In the genomic region with DNA sequence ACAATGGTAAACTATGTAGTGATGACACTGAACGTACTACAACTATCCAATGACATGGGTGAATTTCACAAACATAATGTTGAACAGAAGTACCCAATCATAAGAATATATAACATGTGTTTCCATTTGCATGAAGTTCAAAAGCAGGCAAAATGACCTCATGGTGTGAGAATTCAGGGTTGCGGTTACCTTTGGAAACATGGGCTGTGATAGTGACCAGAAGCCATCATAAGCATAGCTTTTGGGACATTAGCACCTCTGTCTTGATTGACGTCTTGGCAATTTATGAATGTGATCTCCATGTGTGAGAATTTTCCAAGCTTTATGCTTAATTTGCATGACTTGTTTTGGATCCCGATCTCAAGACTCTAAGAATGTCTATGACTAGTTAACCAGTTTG, we compare ENCODE assay signal across 23 cellular contexts.
"Had no signal": no experiment of that assay in that cellular context is flagged by ENCODE, and none has a peak within 500 bp of the region (broad histone marks: within the 10 kb centered on the region; RNA-seq: fewer than 3 reads in every experiment).

No MANE protein-coding gene starts in this region.

- H3K36me3 ChIP-seq: esophagus squamous epithelium, prostate gland, right atrium auricular region, sigmoid colon, spleen, tibial artery had no signal

- H3K27ac ChIP-seq: esophagus squamous epithelium, prostate gland, right atrium auricular region, sigmoid colon, skin epidermis, spleen, testis had no signal

- H3K27me3 ChIP-seq: esophagus squamous epithelium, right atrium auricular region, sigmoid colon, spleen, testis, tibial artery had no signal

- H3K4me3 ChIP-seq: coronary artery, esophagus squamous epithelium, prostate gland, right atrium auricular region, sigmoid colon, skin epidermis, spleen, testis, tibial artery had no signal

- H3K4me1 ChIP-seq: prostate gland, sigmoid colon, spleen, testis had no signal

- H3K9me3 ChIP-seq: esophagus squamous epithelium, prostate gland, right atrium auricular region, sigmoid colon, spleen, testis, tibial artery had no signal

- ATAC-seq: effector memory CD8-positive, alpha-beta T cell; left lobe of liver; naive thymus-derived CD8-positive, alpha-beta T cell; stimulated activated memory B cell treated with anti-CD40 and anti-IgM and Interleukin-4, amounts not matched to agents 10 μg/mL and 1 μg/mL and 100 μg/mL, for 72 hours; stimulated activated naive CD8-positive, alpha-beta T cell treated with anti-CD3 and anti-CD28 coated beads, Interleukin-15, Interleukin-2, amounts not matched to agents 100 U/mL and 50 U/mL, for 24 hours had no signal

- DNase-seq: dermis blood vessel endothelial cell; effector memory CD8-positive, alpha-beta T cell; erythroblast; esophagus squamous epithelium; head of caudate nucleus; kidney; mammary epithelial cell; naive thymus-derived CD8-positive, alpha-beta T cell; nephron progenitor cell; nucleus accumbens; sigmoid colon; spleen; stimulated activated CD4-positive, alpha-beta T cell treated with anti-CD3 and anti-CD28 coated beads, Interleukin-4, amount 100 ng/mL, for 4 hours; stimulated activated naive CD8-positive, alpha-beta T cell treated with anti-CD3 and anti-CD28 coated beads, Interleukin-15, Interleukin-2, amounts not matched to agents 100 U/mL and 50 U/mL, for 24 hours; substantia nigra; testis; tibial artery had no signal
